Comparison of ENCODE assay signal across 1 cellular context in genomic region chr12:56688129-56688845, GRCh38.
A peak's percentile ranks its signal among the peaks of the same experiment; 100 is the strongest.
TF ChIP-seq lines count a peak whose summit lies in the region.

PTGES3 (minus strand) TSS chr12:56688284; CDS start chr12:56687999, 285 bp downstream.

TF ChIP-seq in K562, 482 proteins besides CTCF, POLR2A, EP300 and RAD21 (continued from another document and continues in another):
- TF ChIP-seq AFF1 (IDR thresholded peaks at IDR 0.05; ENCODE audit: low read depth in 1 of 2, partially characterized antibody in 2 of 2) = peak; percentile 66 to 84
- TF ChIP-seq SRSF7 (optimal IDR thresholded peaks at IDR 0.05; ENCODE audit: low read depth, low read length) = no peak
- TF ChIP-seq ZNF274 (IDR thresholded peaks at IDR 0.05; ENCODE audit: borderline replicate concordance, low read depth, low read length) = no peak
- no peak for TF ChIP-seq PHB (CRISPR knock-in tag; IDR thresholded peaks at IDR 0.05)
- no peak for TF ChIP-seq KLF1 (tag; IDR thresholded peaks at IDR 0.05)
- no peak for TF ChIP-seq HNRNPK (IDR thresholded peaks at IDR 0.05; ENCODE audit: low read depth, low read length, poor library complexity, severe bottlenecking)
- peak; percentile 58; the same call in 1 of the 2 replicates for TF ChIP-seq ZZZ3 (IDR thresholded peaks at IDR 0.05)
- TF ChIP-seq CBX3 (IDR thresholded peaks at IDR 0.05; ENCODE audit: borderline replicate concordance in 1 of 2, low read length in 2 of 2) = peak in 1 of 2 experiments; percentile 37; a peak in 2 of 3 replicates
- TF ChIP-seq MAFK (IDR thresholded peaks at IDR 0.05; ENCODE audit: low read length) = peak; percentile 89
- peak; percentile 73 for TF ChIP-seq SIN3B (IDR thresholded peaks at IDR 0.05; ENCODE audit: low read depth)
- TF ChIP-seq ZFPM2 (CRISPR knock-in tag; IDR thresholded peaks at IDR 0.05) = 0 out of 2 replicates have a peak, but pooled peaks have one; percentile 30
- peak in 1 of 2 experiments; percentile 30; a peak in 1 of 4 replicates for TF ChIP-seq MLX (CRISPR knock-in tag; conservative IDR thresholded peaks at IDR 0.05)
- no peak for TF ChIP-seq BRCA1 (IDR thresholded peaks at IDR 0.05)
- TF ChIP-seq BRCA1 (CRISPR knock-in tag; IDR thresholded peaks at IDR 0.05) = no peak
- TF ChIP-seq PYGO2 (tag; IDR thresholded peaks at IDR 0.05) = no peak
- TF ChIP-seq PHB2 (IDR thresholded peaks at IDR 0.05; ENCODE audit: low read depth) = no peak
- TF ChIP-seq CUX1 (CRISPR knock-in tag; IDR thresholded peaks at IDR 0.05) = 0 out of 2 replicates have a peak, but pooled peaks have one; percentile 59
- peak; percentile 71 for TF ChIP-seq RBBP5 (IDR thresholded peaks at IDR 0.05; ENCODE audit: borderline replicate concordance, insufficient read depth, low read length, poor library complexity, severe bottlenecking)
- no peak for TF ChIP-seq MCM3 (IDR thresholded peaks at IDR 0.05)
- TF ChIP-seq GTF2E2 (tag; IDR thresholded peaks at IDR 0.05) = peak; percentile 97
- TF ChIP-seq NEUROD1 (IDR thresholded peaks at IDR 0.05; ENCODE audit: borderline replicate concordance, low read depth, low read length, partially characterized antibody) = peak; percentile 70
- 0 out of 2 replicates have a peak, but pooled peaks have one; percentile 86 for TF ChIP-seq ZNF589 (CRISPR knock-in tag; IDR thresholded peaks at IDR 0.05; ENCODE audit: low read depth)
- TF ChIP-seq ELF4 (CRISPR knock-in tag; IDR thresholded peaks at IDR 0.05) = no peak
- peak; percentile 94 for TF ChIP-seq POLR2B (IDR thresholded peaks at IDR 0.05; ENCODE audit: low read depth, partially characterized antibody)
- peak; percentile 63; the same call in 1 of the 2 replicates for TF ChIP-seq ATF3 (IDR thresholded peaks at IDR 0.05)
- TF ChIP-seq ATF3 (CRISPR knock-in tag; conservative IDR thresholded peaks at IDR 0.05) = peak; percentile 83
- TF ChIP-seq E2F3 (CRISPR knock-in tag; IDR thresholded peaks at IDR 0.05) = peak; percentile 56; the same call in 1 of the 2 replicates
- no peak for TF ChIP-seq ZBTB9 (CRISPR knock-in tag; IDR thresholded peaks at IDR 0.05)
- TF ChIP-seq E2F1 (CRISPR knock-in tag; IDR thresholded peaks at IDR 0.05) = peak; percentile 51
- no peak for TF ChIP-seq KLF10 (CRISPR knock-in tag; IDR thresholded peaks at IDR 0.05)
- TF ChIP-seq TCF7 (IDR thresholded peaks at IDR 0.05; ENCODE audit: borderline replicate concordance) = 0 out of 2 replicates have a peak, but pooled peaks have one; percentile 45
- TF ChIP-seq ZHX1 (conservative IDR thresholded peaks at IDR 0.05; ENCODE audit: low read length) = 0 out of 2 replicates have a peak, but pooled peaks have one; percentile 4
- no peak for TF ChIP-seq ADNP (tag; IDR thresholded peaks at IDR 0.05)
- peak; percentile 67 for TF ChIP-seq MXD1 (CRISPR knock-in tag; IDR thresholded peaks at IDR 0.05; ENCODE audit: borderline replicate concordance, poor library complexity, severe bottlenecking)
- TF ChIP-seq EP400 (IDR thresholded peaks at IDR 0.05) = peak; percentile 99
- peak; percentile 71; the same call in 1 of the 2 replicates for TF ChIP-seq FOSL1 (tag; conservative IDR thresholded peaks at IDR 0.05)
- TF ChIP-seq CEBPG (CRISPR knock-in tag; IDR thresholded peaks at IDR 0.05) = peak; percentile 39; the same call in 1 of the 2 replicates
- peak in 1 of 2 experiments; percentile 14; a peak in 2 of 4 replicates for TF ChIP-seq CEBPG (tag; conservative IDR thresholded peaks at IDR 0.05 in 1 of 2, IDR thresholded peaks at IDR 0.05 in 1 of 2)
- TF ChIP-seq RCOR1 (IDR thresholded peaks at IDR 0.05; ENCODE audit: borderline replicate concordance in 1 of 2, low read depth in 2 of 2, low read length in 2 of 2) = peak in 1 of 2 experiments; percentile 45; a peak in 1 of 4 replicates
- TF ChIP-seq LCOR (CRISPR knock-in tag; IDR thresholded peaks at IDR 0.05) = peak; percentile 57
- TF ChIP-seq ZNF277 (CRISPR knock-in tag; IDR thresholded peaks at IDR 0.05; ENCODE audit: borderline replicate concordance) = no peak
- TF ChIP-seq RBFOX2 (IDR thresholded peaks at IDR 0.05; ENCODE audit: low read depth, low read length) = peak; percentile 96
- peak; percentile 94 for TF ChIP-seq MAFG (tag; conservative IDR thresholded peaks at IDR 0.05)
